11 cellular contexts compared by ENCODE assay signal in the genomic region with DNA sequence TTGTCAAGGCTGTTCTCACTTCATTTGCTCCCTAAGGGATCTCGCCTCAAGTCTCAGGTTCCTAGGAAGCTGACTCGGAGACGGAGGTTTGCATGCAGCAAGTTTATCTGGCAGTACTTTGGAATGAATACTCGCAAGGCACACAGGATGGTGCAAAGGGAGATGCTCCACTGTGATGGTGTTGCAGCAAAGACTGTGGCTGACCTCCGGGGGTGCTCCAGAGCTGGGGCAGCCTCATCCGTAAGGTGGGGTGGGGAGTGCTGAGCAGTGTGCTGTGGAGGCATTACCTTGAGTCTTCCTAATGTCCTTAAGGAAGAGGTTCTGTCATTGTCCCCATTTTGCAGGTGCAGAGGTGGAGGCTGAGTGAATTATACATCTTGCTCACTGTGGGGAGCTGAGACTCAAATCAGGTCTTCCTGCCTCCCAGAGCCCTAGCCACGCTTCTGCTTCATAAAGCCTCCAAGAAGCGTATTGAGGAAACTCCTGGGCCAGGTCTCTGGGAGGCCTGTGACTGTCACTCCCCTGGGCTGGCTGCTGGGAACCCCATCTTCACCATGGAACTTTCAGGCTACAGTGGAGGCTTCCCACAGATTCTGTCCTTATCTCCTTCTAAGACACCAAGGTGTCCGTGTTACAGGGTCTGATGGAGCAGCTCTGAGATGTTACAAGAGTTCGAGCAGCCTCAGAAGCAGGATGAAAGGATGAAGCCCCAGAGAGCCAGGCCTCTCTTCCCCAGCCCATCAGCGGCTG. TPM values are rescaled to one million over a fixed set of nuclear protein-coding genes. Genes with fewer than 3 reads are reported as not detected.
DNase-seq lines count a peak whose midpoint lies in the region; ATAC-seq and TF ChIP-seq lines count a peak whose summit lies in the region.
"Had no signal": no experiment of that assay in that cellular context is flagged by ENCODE, and none has a peak within 500 bp of the region (broad histone marks: within the 10 kb centered on the region; RNA-seq: fewer than 3 reads in every experiment).

No MANE protein-coding gene starts in this region.

- no peak overlapping the region for H3K23ac ChIP-seq in IMR-90 (ENCODE audit: low read depth, low read length)

- no peak overlapping the region for H2BK15ac ChIP-seq in IMR-90 (ENCODE audit: low read depth, low read length)

- H3K18ac ChIP-seq in IMR-90 (ENCODE audit: low read depth, low read length), result no peak overlapping the region

- H4K8ac ChIP-seq in IMR-90 (ENCODE audit: low read depth in 2 of 2, low read length in 2 of 2), result no peak overlapping the region

- H3K4me1 Mint-ChIP-seq in activated CD8-positive, alpha-beta T cell treated with anti-CD3 and anti-CD28 coated beads for 36 hours (ENCODE audit: low read depth), result peaks cover 2% of the 10 kb centered on the region
- no peaks in the 10 kb centered on the region for H3K4me1 Mint-ChIP-seq in activated CD8-positive, alpha-beta T cell treated with anti-CD3 and anti-CD28 coated beads, Interleukin-2, amount 10 ng/mL, durations not matched to agents 7 days and 5 days (ENCODE audit: low read depth)
- peaks cover 5% of the 10 kb centered on the region for H3K4me1 Mint-ChIP-seq in endodermal cell
- H3K4me1 Mint-ChIP-seq: B cell had no signal

- H3K9me3 Mint-ChIP-seq in activated CD8-positive, alpha-beta T cell treated with anti-CD3 and anti-CD28 coated beads for 36 hours, result no peaks in the 10 kb centered on the region
- H3K9me3 Mint-ChIP-seq in activated CD8-positive, alpha-beta T cell treated with anti-CD3 and anti-CD28 coated beads, Interleukin-2, amount 10 ng/mL, durations not matched to agents 7 days and 5 days (ENCODE audit: insufficient read depth), result no peaks in the 10 kb centered on the region
- no peaks in the 10 kb centered on the region for H3K9me3 Mint-ChIP-seq in endodermal cell

- H3K9me3 ChIP-seq in IMR-90 (ENCODE audit: control insufficient read depth, insufficient read depth, low read length) (no peaks in the 10 kb centered on the region), endodermal cell (ENCODE audit: control insufficient read depth, low read length) (no peaks in the 10 kb centered on the region), smooth muscle cell (replicated peaks; ENCODE audit: low read depth) (no peaks in the 10 kb centered on the region), thyroid gland (no peaks in the 10 kb centered on the region)
- H3K9me3 ChIP-seq: tibial nerve had no signal

- H2AFZ ChIP-seq in IMR-90 (replicated peaks; ENCODE audit: low read length, poor library complexity), result no peak overlapping the region
- H2AFZ ChIP-seq in smooth muscle cell (ENCODE audit: low read depth), result no peak overlapping the region

- no peak overlapping the region for H2AK9ac ChIP-seq in IMR-90 (replicated peaks; ENCODE audit: low read depth, low read length, poor library complexity)

- in situ Hi-C loops in IMR-90 (cut with MboI; ENCODE audit: low sequenced_read_pairs), result no loop called here

- H3K9ac ChIP-seq in IMR-90 (ENCODE audit: low read depth, low read length) (no peak overlapping the region), endodermal cell (ENCODE audit: extremely low read depth, low read length, poor library complexity, severe bottlenecking) (no peak overlapping the region), smooth muscle cell (ENCODE audit: low read depth) (no peak overlapping the region)

- H2AK5ac ChIP-seq in IMR-90 (ENCODE audit: low read depth, low read length), result no peak overlapping the region

- no peak overlapping the region for H3K4me2 ChIP-seq in IMR-90 (ENCODE audit: low read depth, low read length)
- H3K4me2 ChIP-seq in smooth muscle cell, result no peak overlapping the region

- H3K27ac ChIP-seq in IMR-90 (ENCODE audit: insufficient read depth, low read length), result no peak overlapping the region
- H3K27ac ChIP-seq in endodermal cell (ENCODE audit: low read depth, low read length), result no peak overlapping the region
- H3K27ac ChIP-seq in smooth muscle cell (ENCODE audit: low read depth), result no peak overlapping the region
- H3K27ac ChIP-seq in thyroid gland, result no peak overlapping the region
- H3K27ac ChIP-seq: tibial nerve had no signal

- H3K79me2 ChIP-seq in smooth muscle cell (ENCODE audit: low read depth), result no peaks in the 10 kb centered on the region

- H3K27me3 ChIP-seq in IMR-90 (ENCODE audit: control insufficient read depth, insufficient read depth, low read length) (peaks cover 48% of the 10 kb centered on the region), endodermal cell (ENCODE audit: control insufficient read depth, insufficient read depth, low read length, poor library complexity, severe bottlenecking) (peaks cover 6% of the 10 kb centered on the region), smooth muscle cell (ENCODE audit: low read depth) (peaks cover 47% of the 10 kb centered on the region), thyroid gland (no peaks in the 10 kb centered on the region)
- H3K27me3 ChIP-seq: tibial nerve had no signal

- no peaks in the 10 kb centered on the region for H3K9me1 ChIP-seq in IMR-90 (ENCODE audit: insufficient read depth, low read length)

- no peak overlapping the region for H3K4me3 Mint-ChIP-seq in activated CD8-positive, alpha-beta T cell treated with anti-CD3 and anti-CD28 coated beads for 36 hours
- no peak overlapping the region for H3K4me3 Mint-ChIP-seq in activated CD8-positive, alpha-beta T cell treated with anti-CD3 and anti-CD28 coated beads, Interleukin-2, amount 10 ng/mL, durations not matched to agents 7 days and 5 days
- no peak overlapping the region for H3K4me3 Mint-ChIP-seq in endodermal cell
- H3K4me3 Mint-ChIP-seq: B cell had no signal

- H3K4me3 ChIP-seq in IMR-90 (ENCODE audit: insufficient read depth, low read depth, low read length) (no peak overlapping the region), endodermal cell (ENCODE audit: low read length) (no peak overlapping the region), smooth muscle cell (no peak overlapping the region), thyroid gland (replicated peaks in 1 of 3) (no peak overlapping the region)
- H3K4me3 ChIP-seq: tibial nerve had no signal

- no peak overlapping the region for H2BK120ac ChIP-seq in IMR-90 (ENCODE audit: low read depth, low read length)

- WGBS in IMR-90 (ENCODE audit: extremely low coverage in 2 of 2, insufficient read length in 1 of 2), 2 experiments, result 76% methylated on average over 5 of the region's 11 CpGs; no CpG with 5 or more reads in 1 of the 2 experiments
- 86 to 87% methylated on average over 7 to 11 of the region's 11 CpGs for WGBS in endodermal cell (ENCODE audit: insufficient coverage in 1 of 2, insufficient read length in 1 of 2), 2 experiments
- 83% methylated on average over 11 of the region's 11 CpGs for WGBS in smooth muscle cell (ENCODE audit: low lambda C conversion rate)
- WGBS in thyroid gland, 2 donors, result 88 to 93% methylated on average over 11 of the region's 11 CpGs

- H3K4me1 ChIP-seq in IMR-90 (ENCODE audit: control insufficient read depth, insufficient read depth, low read length), result no peaks in the 10 kb centered on the region
- no peaks in the 10 kb centered on the region for H3K4me1 ChIP-seq in endodermal cell (ENCODE audit: control insufficient read depth, insufficient read depth, low read length)
- H3K4me1 ChIP-seq in smooth muscle cell (ENCODE audit: low read depth), result no peaks in the 10 kb centered on the region
- no peaks in the 10 kb centered on the region for H3K4me1 ChIP-seq in thyroid gland

- no TSS peak for BruUV-seq in IMR-90 (replicated peaks; lab: Mats Ljungman, UMichigan)

- H3K36me3 ChIP-seq in IMR-90 (ENCODE audit: control insufficient read depth, insufficient read depth, low read length) (no peaks in the 10 kb centered on the region), endodermal cell (ENCODE audit: control insufficient read depth, insufficient read depth, low read length) (no peaks in the 10 kb centered on the region), smooth muscle cell (ENCODE audit: low read depth) (no peaks in the 10 kb centered on the region), thyroid gland (no peaks in the 10 kb centered on the region)
- H3K36me3 ChIP-seq: tibial nerve had no signal

- H3K4ac ChIP-seq in IMR-90 (ENCODE audit: low read depth, low read length), result no peak overlapping the region

- H4K20me1 ChIP-seq in IMR-90 (ENCODE audit: insufficient read depth, low read length), result no peaks in the 10 kb centered on the region
- H4K20me1 ChIP-seq in smooth muscle cell (ENCODE audit: low read depth), result no peaks in the 10 kb centered on the region

- TF ChIP-seq POLR2A in IMR-90 (IDR thresholded peaks at IDR 0.05; ENCODE audit: low read depth, low read length) (no peak), thyroid gland (IDR thresholded peaks at IDR 0.05) (no peak)

- POLR2A ChIA-PET in activated CD8-positive, alpha-beta T cell treated with anti-CD3 and anti-CD28 coated beads for 36 hours (lab: Charles Lee), result no interaction called here
- POLR2A ChIA-PET in activated CD8-positive, alpha-beta T cell treated with anti-CD3 and anti-CD28 coated beads, Interleukin-2, amount 10 ng/mL, durations not matched to agents 7 days and 5 days (lab: Charles Lee), result no interaction called here
- POLR2A ChIA-PET in IMR-90 (lab: Charles Lee; ENCODE audit: unreplicated experiment), result no interaction called here

- H3K14ac ChIP-seq in IMR-90 (replicated peaks; ENCODE audit: low read depth, low read length), result no peak overlapping the region

- peaks cover 2% of the 10 kb centered on the region for H3K27me3 Mint-ChIP-seq in activated CD8-positive, alpha-beta T cell treated with anti-CD3 and anti-CD28 coated beads for 36 hours
- peaks cover 24% of the 10 kb centered on the region for H3K27me3 Mint-ChIP-seq in activated CD8-positive, alpha-beta T cell treated with anti-CD3 and anti-CD28 coated beads, Interleukin-2, amount 10 ng/mL, durations not matched to agents 7 days and 5 days (ENCODE audit: low read depth)
- peaks cover 5% of the 10 kb centered on the region for H3K27me3 Mint-ChIP-seq in endodermal cell (ENCODE audit: insufficient read depth)

- TF ChIP-seq RAD21 in IMR-90 (IDR thresholded peaks at IDR 0.05; ENCODE audit: low read length), result peak; percentile 36

- intact Hi-C loops in activated CD8-positive, alpha-beta T cell treated with anti-CD3 and anti-CD28 coated beads for 36 hours (cut with micrococcal nuclease), result no loop called here
- intact Hi-C loops in IMR-90 (cut with micrococcal nuclease) (no loop called here), thyroid gland (cut with DNase I) (no loop called here)

- H4K91ac ChIP-seq in IMR-90 (ENCODE audit: insufficient read depth, low read depth, low read length), result no peak overlapping the region

- H3K56ac ChIP-seq in IMR-90 (ENCODE audit: extremely low read depth, insufficient read depth, low read length), result no peak overlapping the region

- peak; percentile 71 for ATAC-seq in activated CD8-positive, alpha-beta T cell treated with anti-CD3 and anti-CD28 coated beads for 36 hours
- no peak for ATAC-seq in activated CD8-positive, alpha-beta T cell treated with anti-CD3 and anti-CD28 coated beads, Interleukin-2, amount 10 ng/mL, durations not matched to agents 7 days and 5 days
- ATAC-seq in IMR-90 (ENCODE audit: low read depth) (peak; percentile 32; the same call in 1 of the 2 replicates), GM19397 (IDR thresholded peaks at IDR 0.05; ENCODE audit: unreplicated experiment) (no peak)

- dilution Hi-C loops in IMR-90 (cut with HindIII; ENCODE audit: low sequenced_read_pairs, unreplicated experiment), result no loop called here

- H4K5ac ChIP-seq in IMR-90 (ENCODE audit: low read depth, low read length), result no peak overlapping the region

- H3F3A ChIP-seq in smooth muscle cell (ENCODE audit: low read depth), result no peaks in the 10 kb centered on the region

- no peak overlapping the region for H2BK5ac ChIP-seq in IMR-90 (ENCODE audit: low read depth, low read length, poor library complexity, severe bottlenecking)

- no peak overlapping the region for H3K27ac Mint-ChIP-seq in activated CD8-positive, alpha-beta T cell treated with anti-CD3 and anti-CD28 coated beads for 36 hours
- H3K27ac Mint-ChIP-seq in activated CD8-positive, alpha-beta T cell treated with anti-CD3 and anti-CD28 coated beads, Interleukin-2, amount 10 ng/mL, durations not matched to agents 7 days and 5 days, result no peak overlapping the region
- no peak overlapping the region for H3K27ac Mint-ChIP-seq in endodermal cell
- H3K27ac Mint-ChIP-seq: B cell had no signal

- peak; percentile 17 for DNase-seq in activated CD8-positive, alpha-beta T cell treated with anti-CD3 and anti-CD28 coated beads for 36 hours
- DNase-seq in activated CD8-positive, alpha-beta T cell treated with anti-CD3 and anti-CD28 coated beads, Interleukin-2, amount 10 ng/mL, durations not matched to agents 7 days and 5 days, result no peak
- no peak for DNase-seq in IMR-90
- DNase-seq in endodermal cell, result peak; percentile 78
- no peak for DNase-seq in smooth muscle cell (lab: John Stamatoyannopoulos, UW; ENCODE audit: unreplicated experiment)
- DNase-seq in thyroid gland, result no peak
- no peak for DNase-seq in T-helper 9 cell
- DNase-seq: activated naive CD4-positive, alpha-beta T cell treated with Interleukin-2 at 50 U/mL for 16 hours had no signal

- TF ChIP-seq CTCF in activated CD8-positive, alpha-beta T cell treated with anti-CD3 and anti-CD28 coated beads for 36 hours (IDR thresholded peaks at IDR 0.05), result no peak
- TF ChIP-seq CTCF in IMR-90 (conservative IDR thresholded peaks at IDR 0.05; ENCODE audit: low read depth, low read length) (0 out of 2 replicates have a peak, but pooled peaks have one; percentile 16), endodermal cell (conservative IDR thresholded peaks at IDR 0.05) (peak; percentile 75), smooth muscle cell (IDR thresholded peaks at IDR 0.05; ENCODE audit: borderline replicate concordance, insufficient read depth, poor library complexity, severe bottlenecking) (peak; percentile 7), thyroid gland (IDR thresholded peaks at IDR 0.05) (no peak)

- no peak overlapping the region for H2BK20ac ChIP-seq in IMR-90 (ENCODE audit: low read depth, low read length)

- no peaks in the 10 kb centered on the region for H3K36me3 Mint-ChIP-seq in activated CD8-positive, alpha-beta T cell treated with anti-CD3 and anti-CD28 coated beads for 36 hours (ENCODE audit: low read depth)
- no peaks in the 10 kb centered on the region for H3K36me3 Mint-ChIP-seq in activated CD8-positive, alpha-beta T cell treated with anti-CD3 and anti-CD28 coated beads, Interleukin-2, amount 10 ng/mL, durations not matched to agents 7 days and 5 days (ENCODE audit: low read depth)
- H3K36me3 Mint-ChIP-seq in endodermal cell (ENCODE audit: low read depth), result no peaks in the 10 kb centered on the region

- CTCF ChIA-PET in activated CD8-positive, alpha-beta T cell treated with anti-CD3 and anti-CD28 coated beads for 36 hours (lab: Charles Lee), result interaction anchor here (1.2 to 2.2 kb wide), 3 partner anchors 9 to 160 kb away, joined by 3 to 9 read pairs (median 4); no protein-coding TSS in a partner anchor
- CTCF ChIA-PET in activated CD8-positive, alpha-beta T cell treated with anti-CD3 and anti-CD28 coated beads, Interleukin-2, amount 10 ng/mL, durations not matched to agents 7 days and 5 days (lab: Charles Lee), result no interaction called here
- CTCF ChIA-PET in IMR-90 (lab: Yijun Ruan, JAX), result interaction anchor here (3.0 kb wide), 1 partner anchor 11 kb away, joined by 17 read pairs; no protein-coding TSS in a partner anchor

- H3K79me1 ChIP-seq in IMR-90 (ENCODE audit: low read depth in 1 of 2, low read length in 2 of 2), result no peaks in the 10 kb centered on the region

RNA-seq across cellular contexts. Expression of a gene that starts 39.5 kb away (rescaled TPM):
- total RNA-seq in activated CD8-positive, alpha-beta T cell treated with anti-CD3 and anti-CD28 coated beads for 36 hours, result not detected
- not detected for total RNA-seq in activated CD8-positive, alpha-beta T cell treated with anti-CD3 and anti-CD28 coated beads, Interleukin-2, amount 10 ng/mL, durations not matched to agents 7 days and 5 days
- total RNA-seq in IMR-90 (2012; rRNA removed), result 0.28 and 0.36 TPM in 2 replicates
- polyA plus RNA-seq in IMR-90 (2012; rRNA removed), result 0.89 and 1.5 TPM in 2 replicates
- polyA plus RNA-seq in IMR-90 (2012; cell fraction: cytosol; rRNA removed), result 1.5 and 1.7 TPM in 2 replicates
- polyA plus RNA-seq in IMR-90 (2012; cell fraction: nucleus; rRNA removed; ENCODE audit: low replicate concordance), result 1.6 and 1.7 TPM in 2 replicates
- 1 to 10 TPM; 2.2 to 8.0 TPM for total RNA-seq in endodermal cell
- polyA plus RNA-seq in endodermal cell (2013, experiment 1 of 2), result 22.3 TPM
- polyA plus RNA-seq in endodermal cell (2013, experiment 2 of 2), result 17.7 TPM
- 0.04 and 4.7 TPM in 2 replicates for total RNA-seq in smooth muscle cell
- polyA plus RNA-seq in smooth muscle cell, result 0.54 and 0.58 TPM in 2 replicates
- total RNA-seq in thyroid gland, result 1 to 10 TPM; 2.2 to 7.1 (median 6.9) TPM

Comparison
In these comparisons a context has a peak if more than half of its experiments do, and no peak if none do; other contexts are left out.
1. ATAC-seq: peak in activated CD8-positive, alpha-beta T cell treated with anti-CD3 and anti-CD28 coated beads for 36 hours (single experiment) and IMR-90 (single experiment); none in activated CD8-positive, alpha-beta T cell treated with anti-CD3 and anti-CD28 coated beads, Interleukin-2, amount 10 ng/mL, durations not matched to agents 7 days and 5 days (single experiment) and GM19397 (single experiment).
2. DNase-seq: peak in activated CD8-positive, alpha-beta T cell treated with anti-CD3 and anti-CD28 coated beads for 36 hours (single experiment) and endodermal cell (single experiment); none in activated CD8-positive, alpha-beta T cell treated with anti-CD3 and anti-CD28 coated beads, Interleukin-2, amount 10 ng/mL, durations not matched to agents 7 days and 5 days (single experiment), IMR-90 (single experiment), smooth muscle cell (single experiment), thyroid gland (0 of 2) and T-helper 9 cell (single experiment).
3. CTCF ChIP-seq: peak in IMR-90 (single experiment), endodermal cell (single experiment) and smooth muscle cell (single experiment); none in activated CD8-positive, alpha-beta T cell treated with anti-CD3 and anti-CD28 coated beads for 36 hours (single experiment) and thyroid gland (0 of 6).